Comparison of ENCODE assay signal across 1 cellular context in genomic region chr10:73967544-73967943, GRCh38.
A peak's percentile ranks its signal among the peaks of the same experiment; 100 is the strongest.
TF ChIP-seq lines count a peak whose summit lies in the region.

No MANE protein-coding gene starts in this region.

TF ChIP-seq in H1, 55 proteins besides CTCF, POLR2A, EP300 and RAD21:
- TF ChIP-seq YY1 (IDR thresholded peaks at IDR 0.05; ENCODE audit: low read depth, low read length) (no peak), CHD1 (IDR thresholded peaks at IDR 0.05; ENCODE audit: low read depth, low read length) (0 out of 2 replicates have a peak, but pooled peaks have one; percentile 0)
